1 cellular context compared by ENCODE assay signal in the genomic region with DNA sequence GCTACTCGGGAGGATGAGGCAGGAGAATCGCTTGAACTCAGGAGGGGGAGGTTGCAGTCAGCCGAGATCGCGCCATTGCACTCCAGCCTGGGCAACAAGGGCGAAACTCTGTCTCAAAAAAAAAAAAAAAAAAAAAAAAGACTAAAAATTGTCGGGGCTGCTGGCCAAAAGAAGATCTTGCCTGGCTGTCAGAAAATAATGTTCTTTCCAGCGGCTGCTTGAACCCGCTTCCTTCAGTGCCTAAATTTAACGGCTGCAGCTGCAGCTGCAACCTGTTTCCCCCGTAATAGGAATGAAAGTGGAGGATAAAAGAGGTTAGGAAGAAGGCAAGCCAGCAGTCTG.
TF ChIP-seq lines count a peak whose summit lies in the region.
"Not testable (repeated sequence)": the region's sequence is repeated elsewhere in the genome, so short reads cannot be mapped to it uniquely, and the experiment has no call there.

No MANE protein-coding gene starts in this region.

TF ChIP-seq in HepG2, 621 proteins besides CTCF, POLR2A, EP300 and RAD21 (continues in another document):
- TF ChIP-seq ZNF850 (CRISPR knock-in tag; conservative IDR thresholded peaks at IDR 0.05): 0 out of 2 replicates have a peak, but pooled peaks have one; percentile 52
- TF ChIP-seq DBP (CRISPR knock-in tag; IDR thresholded peaks at IDR 0.05; ENCODE audit: not compliant biosample characterization): peak; percentile 88
- 0 out of 2 replicates have a peak, but pooled peaks have one; percentile 53 for TF ChIP-seq GPN1 (CRISPR knock-in tag; IDR thresholded peaks at IDR 0.05; ENCODE audit: borderline replicate concordance)
- 0 out of 2 replicates have a peak, but pooled peaks have one; percentile 20 for TF ChIP-seq ZNF30 (CRISPR knock-in tag; IDR thresholded peaks at IDR 0.05)
- TF ChIP-seq ZNF18 (CRISPR knock-in tag; IDR thresholded peaks at IDR 0.05; ENCODE audit: insufficient replicate concordance): peak; percentile 79
- peak; percentile 86 for TF ChIP-seq REL (CRISPR knock-in tag; conservative IDR thresholded peaks at IDR 0.05)
- TF ChIP-seq ZNF770 (CRISPR knock-in tag; IDR thresholded peaks at IDR 0.05): 0 out of 2 replicates have a peak, but pooled peaks have one; percentile 0
- 0 out of 2 replicates have a peak, but pooled peaks have one; percentile 25 for TF ChIP-seq ZNF24 (IDR thresholded peaks at IDR 0.05)
- 0 out of 2 replicates have a peak, but pooled peaks have one; percentile 4 for TF ChIP-seq EHMT2 (IDR thresholded peaks at IDR 0.05; ENCODE audit: borderline replicate concordance, low read depth, low read length)
- 0 out of 2 replicates have a peak, but pooled peaks have one; percentile 48 for TF ChIP-seq ZNF17 (CRISPR knock-in tag; IDR thresholded peaks at IDR 0.05)
- 0 out of 2 replicates have a peak, but pooled peaks have one; percentile 62 for TF ChIP-seq STAT5B (CRISPR knock-in tag; IDR thresholded peaks at IDR 0.05)
- 0 out of 2 replicates have a peak, but pooled peaks have one; percentile 43 for TF ChIP-seq PLSCR1 (CRISPR knock-in tag; IDR thresholded peaks at IDR 0.05; ENCODE audit: borderline replicate concordance)
- TF ChIP-seq SALL2 (CRISPR knock-in tag; IDR thresholded peaks at IDR 0.05): peak; percentile 2; the same call in 1 of the 2 replicates
- 0 out of 2 replicates have a peak, but pooled peaks have one; percentile 12 for TF ChIP-seq ZBTB34 (CRISPR knock-in tag; IDR thresholded peaks at IDR 0.05)
- TF ChIP-seq, protein P1, sequence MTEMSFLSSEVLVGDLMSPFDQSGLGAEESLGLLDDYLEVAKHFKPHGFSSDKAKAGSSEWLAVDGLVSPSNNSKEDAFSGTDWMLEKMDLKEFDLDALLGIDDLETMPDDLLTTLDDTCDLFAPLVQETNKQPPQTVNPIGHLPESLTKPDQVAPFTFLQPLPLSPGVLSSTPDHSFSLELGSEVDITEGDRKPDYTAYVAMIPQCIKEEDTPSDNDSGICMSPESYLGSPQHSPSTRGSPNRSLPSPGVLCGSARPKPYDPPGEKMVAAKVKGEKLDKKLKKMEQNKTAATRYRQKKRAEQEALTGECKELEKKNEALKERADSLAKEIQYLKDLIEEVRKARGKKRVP (CRISPR knock-in tag; IDR thresholded peaks at IDR 0.05): 0 out of 4 replicates have a peak, but pooled peaks of 1 of the 2 experiments have one; percentile 7
- TF ChIP-seq ZNF260 (CRISPR knock-in tag; IDR thresholded peaks at IDR 0.05; ENCODE audit: borderline replicate concordance, low read depth): 0 out of 2 replicates have a peak, but pooled peaks have one; percentile 42
- TF ChIP-seq CREB3 (CRISPR knock-in tag; IDR thresholded peaks at IDR 0.05): peak; percentile 74; the same call in 1 of the 2 replicates
- TF ChIP-seq KLF13 (CRISPR knock-in tag; IDR thresholded peaks at IDR 0.05): peak; percentile 14; the same call in 1 of the 2 replicates
- 0 out of 2 replicates have a peak, but pooled peaks have one; percentile 22 for TF ChIP-seq ZNF180 (CRISPR knock-in tag; IDR thresholded peaks at IDR 0.05; ENCODE audit: borderline replicate concordance, low read depth)
- peak; percentile 87 for TF ChIP-seq BCL3 (CRISPR knock-in tag; IDR thresholded peaks at IDR 0.05)
- 0 out of 2 replicates have a peak, but pooled peaks have one; percentile 51 for TF ChIP-seq CC2D1A (CRISPR knock-in tag; IDR thresholded peaks at IDR 0.05)
- TF ChIP-seq ZC3H4 (CRISPR knock-in tag; IDR thresholded peaks at IDR 0.05; ENCODE audit: borderline replicate concordance): peak; percentile 67; the same call in 1 of the 2 replicates
- peak; percentile 54; the same call in 1 of the 2 replicates for TF ChIP-seq NAIF1 (CRISPR knock-in tag; IDR thresholded peaks at IDR 0.05; ENCODE audit: borderline replicate concordance)
- 0 out of 2 replicates have a peak, but pooled peaks have one; percentile 6 for TF ChIP-seq ZNF652 (CRISPR knock-in tag; IDR thresholded peaks at IDR 0.05; ENCODE audit: borderline replicate concordance, low read depth)
- peak; percentile 80; the same call in 1 of the 2 replicates for TF ChIP-seq ZBTB1 (CRISPR knock-in tag; IDR thresholded peaks at IDR 0.05; ENCODE audit: borderline replicate concordance)
- TF ChIP-seq MTF1 (CRISPR knock-in tag; IDR thresholded peaks at IDR 0.05): 0 out of 2 replicates have a peak, but pooled peaks have one; percentile 22
- peak; percentile 89; the same call in 1 of the 2 replicates for TF ChIP-seq DZIP1 (CRISPR knock-in tag; IDR thresholded peaks at IDR 0.05)
- peak; percentile 10; the same call in 1 of the 2 replicates for TF ChIP-seq ZNF234 (CRISPR knock-in tag; conservative IDR thresholded peaks at IDR 0.05)
- TF ChIP-seq ZHX2 (IDR thresholded peaks at IDR 0.05; ENCODE audit: low read depth): not testable (repeated sequence)
- peak; percentile 29; the same call in 1 of the 2 replicates for TF ChIP-seq ZHX2 (CRISPR knock-in tag; IDR thresholded peaks at IDR 0.05; ENCODE audit: borderline replicate concordance)
- TF ChIP-seq SATB2 (CRISPR knock-in tag; IDR thresholded peaks at IDR 0.05): peak; percentile 21; the same call in 1 of the 2 replicates
- peak; percentile 13; the same call in 1 of the 2 replicates for TF ChIP-seq ATF3 (CRISPR knock-in tag; IDR thresholded peaks at IDR 0.05)
- peak; percentile 68; the same call in 1 of the 2 replicates for TF ChIP-seq ZSCAN30 (CRISPR knock-in tag; IDR thresholded peaks at IDR 0.05)
